In genomic region chr21:29213513-29214385, GRCh38 we compare ENCODE assay signal across 23 cellular contexts.
"Had no signal": no experiment of that assay in that cellular context is flagged by ENCODE, and none has a peak within 500 bp of the region (broad histone marks: within the 10 kb centered on the region; RNA-seq: fewer than 3 reads in every experiment).

No MANE protein-coding gene starts in this region.

- H3K27me3 ChIP-seq: colonic mucosa, foreskin keratinocyte, hepatocyte, spleen, testis, tibial nerve, upper lobe of right lung had no signal

- FAIRE-seq: endothelial cell of umbilical vein had no signal

- H3K4me2 ChIP-seq: hepatocyte had no signal

- H3K9ac ChIP-seq: parathyroid adenoma had no signal

- H3K36me3 ChIP-seq: colonic mucosa, prostate gland, spleen, tibial nerve, upper lobe of right lung had no signal

- H3K4me1 ChIP-seq: colonic mucosa, parathyroid adenoma, prostate gland, testis had no signal

- DNase-seq: colonic mucosa; dermis blood vessel endothelial cell; effector CD4-positive, alpha-beta T cell; endodermal cell; erythroblast; foreskin keratinocyte; left colon; naive thymus-derived CD4-positive, alpha-beta T cell; nephron progenitor cell; spleen; stimulated activated CD4-positive, alpha-beta T cell treated with anti-CD3 and anti-CD28 coated beads, Interleukin-15, amount 100 ng/mL, for 24 hours; stimulated activated CD4-positive, alpha-beta T cell treated with anti-CD3 and anti-CD28 coated beads, Interleukin-1b, Interleukin-23, amount 100 ng/mL, for 48 hours; stimulated activated CD4-positive, alpha-beta T cell treated with anti-CD3 and anti-CD28 coated beads, Interleukin-4, amount 100 ng/mL, for 24 hours; stimulated activated naive B cell treated with anti-CD40 and anti-IgM and Interleukin-4, amounts not matched to agents 10 μg/mL and 1 μg/mL and 100 μg/mL, for 72 hours; stimulated activated naive CD8-positive, alpha-beta T cell treated with anti-CD3 and anti-CD28 coated beads, Interleukin-15, amount 100 ng/mL, for 72 hours; testis; upper lobe of right lung had no signal

- H3K79me2 ChIP-seq: hepatocyte, parathyroid adenoma had no signal

- H3K4me3 ChIP-seq: colonic mucosa, hepatocyte, prostate gland, spleen, testis, tibial nerve, upper lobe of right lung had no signal

- H3K9me3 ChIP-seq: colonic mucosa, prostate gland, spleen, testis, tibial nerve, upper lobe of right lung had no signal

- H2AFZ ChIP-seq: hepatocyte, parathyroid adenoma had no signal

- H3K27ac ChIP-seq: colonic mucosa, foreskin keratinocyte, hepatocyte, parathyroid adenoma, prostate gland, spleen, testis, tibial nerve, upper lobe of right lung had no signal

- ATAC-seq: foreskin keratinocyte; left colon; naive thymus-derived CD4-positive, alpha-beta T cell; sciatic nerve; stimulated activated naive B cell treated with anti-CD40 and anti-IgM and Interleukin-4, amounts not matched to agents 10 μg/mL and 1 μg/mL and 100 μg/mL, for 72 hours; stimulated activated naive CD8-positive, alpha-beta T cell treated with anti-CD3 and anti-CD28 coated beads, Interleukin-15, amount 100 ng/mL, for 72 hours; upper lobe of right lung had no signal
